10 cellular contexts compared by ENCODE assay signal in genomic region chr2:96526615-96527014, GRCh38. TPM values are rescaled to one million over a fixed set of nuclear protein-coding genes. Genes with fewer than 3 reads are reported as not detected.
DNase-seq lines count a peak whose midpoint lies in the region; ATAC-seq and TF ChIP-seq lines count a peak whose summit lies in the region.
"Had no signal": no experiment of that assay in that cellular context is flagged by ENCODE, and none has a peak within 500 bp of the region (broad histone marks: within the 10 kb centered on the region; RNA-seq: fewer than 3 reads in every experiment).

No MANE protein-coding gene starts in this region.

- H3K36me3 ChIP-seq in mucosa of descending colon (ENCODE audit: low read depth) (no peaks in the 10 kb centered on the region), transverse colon (no peaks in the 10 kb centered on the region)

- H3K4me1 ChIP-seq in mucosa of descending colon (ENCODE audit: low read depth) (peaks cover 7% of the 10 kb centered on the region), transverse colon (peaks cover 5 to 41% (median 19%) of the 10 kb centered on the region in 4 donors)

- peak overlapping the region; percentile 84 for H3K27ac Mint-ChIP-seq in activated naive CD4-positive, alpha-beta T cell treated with anti-CD3 and anti-CD28 coated beads, Interleukin-2, amount 50 U/mL, for 24 hours
- H3K27ac Mint-ChIP-seq in activated T-helper 2 cell treated with anti-CD3 and anti-CD28 coated beads, Interferon-gamma antibody, Interleukin-2, Interleukin-4, amounts not matched to agents 10 μg/mL and 5 μg/mL and 100 μg/mL, durations not matched to agents 14 hours and 24 hours and 36 hours, result peak overlapping the region; percentile 86

- peaks cover 41% of the 10 kb centered on the region for H3K4me1 Mint-ChIP-seq in activated naive CD4-positive, alpha-beta T cell treated with anti-CD3 and anti-CD28 coated beads, Interleukin-2, amount 50 U/mL, for 24 hours
- H3K4me1 Mint-ChIP-seq in activated T-helper 2 cell treated with anti-CD3 and anti-CD28 coated beads, Interferon-gamma antibody, Interleukin-2, Interleukin-4, amounts not matched to agents 10 μg/mL and 5 μg/mL and 100 μg/mL, durations not matched to agents 14 hours and 24 hours and 36 hours (ENCODE audit: low read depth), result peaks cover 90% of the 10 kb centered on the region

- H3K9me3 ChIP-seq in mucosa of descending colon (no peaks in the 10 kb centered on the region), transverse colon (no peaks in the 10 kb centered on the region)
- H3K9me3 ChIP-seq: SK-N-SH had no signal

- in situ Hi-C loops in transverse colon (cut with MboI; ENCODE audit: low pct_ligation_motif_present in 1 of 4, low pct_unique_long_range_greater_than_20kb in 1 of 4, low sequenced_read_pairs in 3 of 4), result no loop called here

- no peaks in the 10 kb centered on the region for H3K36me3 Mint-ChIP-seq in activated naive CD4-positive, alpha-beta T cell treated with anti-CD3 and anti-CD28 coated beads, Interleukin-2, amount 50 U/mL, for 24 hours
- no peaks in the 10 kb centered on the region for H3K36me3 Mint-ChIP-seq in activated T-helper 2 cell treated with anti-CD3 and anti-CD28 coated beads, Interferon-gamma antibody, Interleukin-2, Interleukin-4, amounts not matched to agents 10 μg/mL and 5 μg/mL and 100 μg/mL, durations not matched to agents 14 hours and 24 hours and 36 hours (ENCODE audit: low read depth)

- peak overlapping the region in 3 of 4 donors; percentile 76 to 84 (median 84) for H3K27ac ChIP-seq in transverse colon

- H3K4me3 ChIP-seq in mucosa of descending colon, result no peak overlapping the region
- H3K4me3 ChIP-seq in transverse colon, result peak overlapping the region in 1 of 4 donors; percentile 58

- no peak for DNase-seq in activated naive CD4-positive, alpha-beta T cell treated with Interleukin-2 at 50 U/mL for 16 hours
- no peak for DNase-seq in activated T-helper 2 cell treated with anti-CD3 and anti-CD28 coated beads, Interferon-gamma antibody, Interleukin-2, Interleukin-4, amounts not matched to agents 10 μg/mL and 5 μg/mL and 100 μg/mL, durations not matched to agents 14 hours and 24 hours and 36 hours (ENCODE audit: low spot score)
- DNase-seq in mucosa of descending colon, result peak in 2 of 3 donors; percentile 20 to 27
- no peak for DNase-seq in transverse colon
- no peak for DNase-seq in NCI-H1417 treated with DMSO at 0.1 percent for 48 hours (lab: John Stamatoyannopoulos, UW)
- DNase-seq in inferior parietal cortex (ENCODE audit: extremely low spot score), result no peak
- DNase-seq in NCI-H1694 treated with DMSO at 0.1 percent for 48 hours (lab: John Stamatoyannopoulos, UW), result no peak
- DNase-seq: SK-N-SH had no signal

- no peaks in the 10 kb centered on the region for H3K27me3 Mint-ChIP-seq in activated naive CD4-positive, alpha-beta T cell treated with anti-CD3 and anti-CD28 coated beads, Interleukin-2, amount 50 U/mL, for 24 hours
- H3K27me3 Mint-ChIP-seq in activated T-helper 2 cell treated with anti-CD3 and anti-CD28 coated beads, Interferon-gamma antibody, Interleukin-2, Interleukin-4, amounts not matched to agents 10 μg/mL and 5 μg/mL and 100 μg/mL, durations not matched to agents 14 hours and 24 hours and 36 hours (ENCODE audit: low read depth), result no peaks in the 10 kb centered on the region

- intact Hi-C loops in activated T-helper 2 cell treated with anti-CD3 and anti-CD28 coated beads, Interferon-gamma antibody, Interleukin-2, Interleukin-4, amounts not matched to agents 10 μg/mL and 5 μg/mL and 100 μg/mL, durations not matched to agents 14 hours and 24 hours and 36 hours (cut with micrococcal nuclease), result no loop called here
- intact Hi-C loops in mucosa of descending colon (cut with DNase I, micrococcal nuclease), result no loop called here
- intact Hi-C loops in transverse colon (cut with DNase I; ENCODE audit: low total_unique reads), result no loop called here

- H3K4me3 Mint-ChIP-seq in activated naive CD4-positive, alpha-beta T cell treated with anti-CD3 and anti-CD28 coated beads, Interleukin-2, amount 50 U/mL, for 24 hours, result peak overlapping the region; percentile 79
- H3K4me3 Mint-ChIP-seq in activated T-helper 2 cell treated with anti-CD3 and anti-CD28 coated beads, Interferon-gamma antibody, Interleukin-2, Interleukin-4, amounts not matched to agents 10 μg/mL and 5 μg/mL and 100 μg/mL, durations not matched to agents 14 hours and 24 hours and 36 hours (ENCODE audit: low read depth), result peak overlapping the region; percentile 66

- H3K9me3 Mint-ChIP-seq in activated naive CD4-positive, alpha-beta T cell treated with anti-CD3 and anti-CD28 coated beads, Interleukin-2, amount 50 U/mL, for 24 hours, result no peaks in the 10 kb centered on the region
- no peaks in the 10 kb centered on the region for H3K9me3 Mint-ChIP-seq in activated T-helper 2 cell treated with anti-CD3 and anti-CD28 coated beads, Interferon-gamma antibody, Interleukin-2, Interleukin-4, amounts not matched to agents 10 μg/mL and 5 μg/mL and 100 μg/mL, durations not matched to agents 14 hours and 24 hours and 36 hours

- no peak for ATAC-seq in mucosa of descending colon

- 90 to 97% methylated on average over 6 to 18 of the region's 18 CpGs for WGBS in transverse colon (ENCODE audit: low coverage in 1 of 2), 2 donors

- H3K27me3 ChIP-seq in transverse colon, result no peaks in the 10 kb centered on the region

- TF ChIP-seq POLR2A in transverse colon (IDR thresholded peaks at IDR 0.05), result no peak

- TF ChIP-seq CTCF in mucosa of descending colon (IDR thresholded peaks at IDR 0.05) (no peak), transverse colon (IDR thresholded peaks at IDR 0.05) (no peak)

- no peak for TF ChIP-seq EP300 in transverse colon (IDR thresholded peaks at IDR 0.05; ENCODE audit: low read depth)

RNA-seq across cellular contexts. Expression of gene ARID5A, which starts 9.9 kb away (rescaled TPM):
- 164 and 170 TPM in 2 replicates for total RNA-seq in activated T-helper 2 cell treated with anti-CD3 and anti-CD28 coated beads, Interferon-gamma antibody, Interleukin-2, Interleukin-4, amounts not matched to agents 10 μg/mL and 5 μg/mL and 100 μg/mL, durations not matched to agents 14 hours and 24 hours and 36 hours
- 10 to 100 TPM in 2 of 3 donors, 1 to 10 TPM in 1; 4.8 to 17.6 (median 10.3) TPM for total RNA-seq in mucosa of descending colon
- 100 to 1,000 TPM in 1 of 4 donors, 10 to 100 TPM in 2, 1 to 10 TPM in 1; 9.8 to 113 (median 18.1) TPM for total RNA-seq in transverse colon

RNA-seq across cellular contexts. Expression of gene NEURL3, which starts 21.5 kb away (rescaled TPM):
- total RNA-seq in activated T-helper 2 cell treated with anti-CD3 and anti-CD28 coated beads, Interferon-gamma antibody, Interleukin-2, Interleukin-4, amounts not matched to agents 10 μg/mL and 5 μg/mL and 100 μg/mL, durations not matched to agents 14 hours and 24 hours and 36 hours, result 0.16 and 0.52 TPM in 2 replicates
- total RNA-seq in mucosa of descending colon, result 1 to 10 TPM; 2.1 to 5.2 (median 2.3) TPM
- total RNA-seq in transverse colon, result 1 to 10 TPM in 2 of 4 donors, under 1 TPM in 1, not detected in 1; 0.32 to 7.9 (median 7.0) TPM
- total RNA-seq: NCI-H460 had no signal

Comparison
In these comparisons a context has a peak if more than half of its experiments do, and no peak if none do; other contexts are left out.
1. DNase-seq: peak in mucosa of descending colon (2 of 3); none in activated naive CD4-positive, alpha-beta T cell treated with Interleukin-2 at 50 U/mL for 16 hours (single experiment), activated T-helper 2 cell treated with anti-CD3 and anti-CD28 coated beads, Interferon-gamma antibody, Interleukin-2, Interleukin-4, amounts not matched to agents 10 μg/mL and 5 μg/mL and 100 μg/mL, durations not matched to agents 14 hours and 24 hours and 36 hours (single experiment), transverse colon (single experiment), NCI-H1417 treated with DMSO at 0.1 percent for 48 hours (single experiment), inferior parietal cortex (single experiment) and NCI-H1694 treated with DMSO at 0.1 percent for 48 hours (single experiment).